In the genomic region with DNA sequence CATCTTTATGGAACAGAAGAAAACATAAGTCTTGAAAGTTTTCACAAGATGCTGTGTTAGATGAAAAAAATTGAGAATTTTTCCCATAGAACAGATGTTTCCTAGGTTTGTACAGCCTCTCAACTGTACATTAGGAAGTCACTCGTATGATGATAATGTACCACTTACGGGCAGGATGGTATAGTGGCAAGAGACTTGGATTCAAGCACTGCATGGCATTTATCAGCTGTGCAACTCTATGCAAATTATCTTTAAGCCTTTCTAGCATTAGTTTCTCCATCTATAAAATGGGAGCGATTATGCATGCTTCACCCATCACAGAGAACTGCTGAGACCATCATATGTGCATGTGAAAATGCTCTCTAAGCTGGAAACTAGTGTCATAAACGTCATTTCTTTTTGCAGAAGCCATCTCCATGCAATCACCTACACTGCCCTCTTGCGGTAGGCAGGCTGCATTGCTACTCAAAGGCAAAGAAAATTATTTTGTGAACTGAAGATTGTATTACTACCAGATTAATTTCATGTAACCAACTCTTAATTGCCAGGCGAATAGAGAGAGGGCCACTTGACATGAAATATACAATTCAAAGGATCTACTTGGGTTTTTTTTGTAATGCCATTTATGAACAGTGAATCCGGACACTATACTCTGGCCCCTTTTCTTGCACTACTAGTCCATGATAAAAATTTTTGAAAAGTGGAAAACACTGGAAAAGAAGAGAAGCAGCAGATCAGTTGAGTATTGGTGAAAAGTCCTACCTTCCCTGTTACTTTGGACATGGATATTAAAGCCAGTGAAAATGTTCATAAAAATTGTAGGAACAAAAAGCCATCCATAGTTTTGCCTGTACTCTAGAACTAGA, we compare ENCODE assay signal across 7 cellular contexts.
DNase-seq lines count a peak whose midpoint lies in the region; ATAC-seq, FAIRE-seq and TF ChIP-seq lines count a peak whose summit lies in the region.

No MANE protein-coding gene starts in this region.

- H2AFZ ChIP-seq in SU-DHL-6 (ENCODE audit: low read depth, low read length, severe bottlenecking) (no peak overlapping the region), K562 (ENCODE audit: low read depth, low read length) (no peak overlapping the region)

- 2% methylated on average over 7 of the region's 7 CpGs for WGBS in K562 (ENCODE audit: insufficient coverage, low coverage, missing lambda C conversion rate)

- TF ChIP-seq CTCF in SU-DHL-6 (IDR thresholded peaks at IDR 0.05; ENCODE audit: insufficient read depth, low read length, poor library complexity, severe bottlenecking) (peak; percentile 100), K562 (IDR thresholded peaks at IDR 0.05 in 2 of 3, conservative IDR thresholded peaks at IDR 0.05 in 1 of 3; ENCODE audit: insufficient read depth in 2 of 3, low read depth in 1 of 3, low read length in 3 of 3) (peak; percentile 72 to 92 (median 89))

- POLR2A ChIA-PET in K562 (lab: Yijun Ruan, JAX) = no interaction called here

- no peaks in the 10 kb centered on the region for H3K9me1 ChIP-seq in K562 (ENCODE audit: control insufficient read depth, insufficient read depth, low read length)

- H3K36me3 ChIP-seq in SU-DHL-6 (ENCODE audit: low read length) (no peaks in the 10 kb centered on the region), K562 (ENCODE audit: control insufficient read depth, insufficient read depth, low read length) (no peaks in the 10 kb centered on the region)

- H3F3A ChIP-seq in SU-DHL-6 (ENCODE audit: insufficient read depth) = no peaks in the 10 kb centered on the region

- CTCF ChIA-PET in K562 (lab: Yijun Ruan, JAX; ENCODE audit: low intra/inter-chr PET ratio) = interaction anchor here (1.1 kb wide), 1 partner anchor 17 kb away, joined by 3 read pairs; no protein-coding TSS in a partner anchor

- peak; percentile 39 to 63; a peak in 3 of 4 replicates for TF ChIP-seq RAD21 in K562 (CRISPR knock-in tag; conservative IDR thresholded peaks at IDR 0.05 in 1 of 2, IDR thresholded peaks at IDR 0.05 in 1 of 2)

- H3K9ac ChIP-seq in SU-DHL-6 (ENCODE audit: low read length) (no peak overlapping the region), K562 (ENCODE audit: insufficient read depth in 1 of 2, low read depth in 2 of 2, low read length in 2 of 2) (no peak overlapping the region)

- H3K27ac ChIP-seq in SU-DHL-6 (ENCODE audit: low read depth, low read length) = no peak overlapping the region
- no peak overlapping the region for H3K27ac ChIP-seq in K562 (ENCODE audit: extremely low read depth, low read depth, low read length)

- no peaks in the 10 kb centered on the region for H3K4me1 ChIP-seq in K562 (replicated peaks in 1 of 2; ENCODE audit: control insufficient read depth in 2 of 2, insufficient read depth in 2 of 2, low read length in 2 of 2)

- BruUV-seq in K562 (replicated peaks; lab: Mats Ljungman, UMichigan) = no TSS peak

- H3K9me3 ChIP-seq in SU-DHL-6 (ENCODE audit: insufficient read depth, low read length) (no peaks in the 10 kb centered on the region), K562 (replicated peaks; ENCODE audit: control insufficient read depth, insufficient read depth, low read depth, low read length) (no peaks in the 10 kb centered on the region)

- H3K4me2 ChIP-seq in SU-DHL-6 (ENCODE audit: low read depth, low read length, poor library complexity, severe bottlenecking) (no peak overlapping the region), K562 (ENCODE audit: insufficient read depth, low read length) (no peak overlapping the region)

- intact Hi-C loops in K562 (cut with micrococcal nuclease) = loop anchor here (2.0 kb wide), 1 partner anchor 15 kb away; no protein-coding TSS in a partner anchor

- TF ChIP-seq EP300 in K562 (IDR thresholded peaks at IDR 0.05; ENCODE audit: low read length) = no peak

- in situ Hi-C loops in K562 (cut with MboI) = no loop called here

- FAIRE-seq in K562 (lab: Jason Lieb, UNC) = peak; percentile 92

- H3K4me3 ChIP-seq in SU-DHL-6 (ENCODE audit: insufficient read depth, low read length, poor library complexity, severe bottlenecking) (no peak overlapping the region), K562 (no peak overlapping the region)

- H3K27me3 ChIP-seq in SU-DHL-6 (ENCODE audit: low read length) (no peaks in the 10 kb centered on the region), K562 (ENCODE audit: control insufficient read depth in 2 of 2, insufficient read depth in 2 of 2, low read length in 2 of 2) (peaks cover 6 to 22% of the 10 kb centered on the region in 2 experiments; a peak in 3 of 5 replicates)

- no peak; the same call in 2 of the 3 replicates for ATAC-seq in K562
- ATAC-seq in GM21367 (IDR thresholded peaks at IDR 0.05; ENCODE audit: unreplicated experiment) = no peak

- H4K20me1 ChIP-seq in SU-DHL-6 (ENCODE audit: low read depth, low read length) (no peaks in the 10 kb centered on the region), K562 (replicated peaks; ENCODE audit: control insufficient read depth, insufficient read depth, low read length) (no peaks in the 10 kb centered on the region)

- H3K79me2 ChIP-seq in SU-DHL-6 (ENCODE audit: insufficient read depth, low read length) (no peaks in the 10 kb centered on the region), K562 (ENCODE audit: control insufficient read depth, insufficient read depth, low read length) (no peaks in the 10 kb centered on the region)

- DNase-seq in GDM1 (lab: John Stamatoyannopoulos, UW) (peak; percentile 31), LHCN-M2 (ENCODE audit: low read depth) (peak; percentile 63), K562 (ENCODE audit: extremely low read depth in 1 of 4, low spot score in 3 of 4) (peak; percentile 39 to 56 (median 42)), kidney tubule cell (ENCODE audit: low spot score) (peak; percentile 55)
- peak; percentile 33 for DNase-seq in stimulated activated CD8-positive, alpha-beta memory T cell treated with anti-CD3 and anti-CD28 coated beads, Interleukin-12 subunit alpha, Interleukin-12 subunit beta, amount 100 ng/mL, for 1 hour (ENCODE audit: low read depth)

- TF ChIP-seq POLR2A in K562 (conservative IDR thresholded peaks at IDR 0.05) = no peak

- no peaks in the 10 kb centered on the region for H3K9me2 ChIP-seq in SU-DHL-6 (replicated peaks; ENCODE audit: insufficient read depth, low read length)

TF ChIP-seq in K562, 482 proteins besides CTCF, POLR2A, EP300 and RAD21 (continues in another document):
- no peak for TF ChIP-seq TBP (optimal IDR thresholded peaks at IDR 0.05; ENCODE audit: low read depth, low read length)
- TF ChIP-seq, protein P1, sequence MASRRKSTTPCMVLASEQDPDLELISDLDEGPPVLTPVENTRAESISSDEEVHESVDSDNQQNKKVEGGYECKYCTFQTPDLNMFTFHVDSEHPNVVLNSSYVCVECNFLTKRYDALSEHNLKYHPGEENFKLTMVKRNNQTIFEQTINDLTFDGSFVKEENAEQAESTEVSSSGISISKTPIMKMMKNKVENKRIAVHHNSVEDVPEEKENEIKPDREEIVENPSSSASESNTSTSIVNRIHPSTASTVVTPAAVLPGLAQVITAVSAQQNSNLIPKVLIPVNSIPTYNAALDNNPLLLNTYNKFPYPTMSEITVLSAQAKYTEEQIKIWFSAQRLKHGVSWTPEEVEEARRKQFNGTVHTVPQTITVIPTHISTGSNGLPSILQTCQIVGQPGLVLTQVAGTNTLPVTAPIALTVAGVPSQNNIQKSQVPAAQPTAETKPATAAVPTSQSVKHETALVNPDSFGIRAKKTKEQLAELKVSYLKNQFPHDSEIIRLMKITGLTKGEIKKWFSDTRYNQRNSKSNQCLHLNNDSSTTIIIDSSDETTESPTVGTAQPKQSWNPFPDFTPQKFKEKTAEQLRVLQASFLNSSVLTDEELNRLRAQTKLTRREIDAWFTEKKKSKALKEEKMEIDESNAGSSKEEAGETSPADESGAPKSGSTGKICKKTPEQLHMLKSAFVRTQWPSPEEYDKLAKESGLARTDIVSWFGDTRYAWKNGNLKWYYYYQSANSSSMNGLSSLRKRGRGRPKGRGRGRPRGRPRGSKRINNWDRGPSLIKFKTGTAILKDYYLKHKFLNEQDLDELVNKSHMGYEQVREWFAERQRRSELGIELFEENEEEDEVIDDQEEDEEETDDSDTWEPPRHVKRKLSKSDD (conservative IDR thresholded peaks at IDR 0.05; ENCODE audit: low read length) = no peak
- no peak for TF ChIP-seq ZC3H4 (CRISPR knock-in tag; IDR thresholded peaks at IDR 0.05; ENCODE audit: borderline replicate concordance)
- peak; percentile 59; the same call in 1 of the 2 replicates for TF ChIP-seq ZNF79 (CRISPR knock-in tag; IDR thresholded peaks at IDR 0.05; ENCODE audit: low read depth)
- no peak for TF ChIP-seq PCBP1 (IDR thresholded peaks at IDR 0.05; ENCODE audit: low read depth, low read length, poor library complexity, severe bottlenecking)
- peak; percentile 43; the same call in 1 of the 2 replicates for TF ChIP-seq KLF16 (IDR thresholded peaks at IDR 0.05)
- no peak for TF ChIP-seq MAFK (IDR thresholded peaks at IDR 0.05; ENCODE audit: low read length)
- TF ChIP-seq, protein P2, sequence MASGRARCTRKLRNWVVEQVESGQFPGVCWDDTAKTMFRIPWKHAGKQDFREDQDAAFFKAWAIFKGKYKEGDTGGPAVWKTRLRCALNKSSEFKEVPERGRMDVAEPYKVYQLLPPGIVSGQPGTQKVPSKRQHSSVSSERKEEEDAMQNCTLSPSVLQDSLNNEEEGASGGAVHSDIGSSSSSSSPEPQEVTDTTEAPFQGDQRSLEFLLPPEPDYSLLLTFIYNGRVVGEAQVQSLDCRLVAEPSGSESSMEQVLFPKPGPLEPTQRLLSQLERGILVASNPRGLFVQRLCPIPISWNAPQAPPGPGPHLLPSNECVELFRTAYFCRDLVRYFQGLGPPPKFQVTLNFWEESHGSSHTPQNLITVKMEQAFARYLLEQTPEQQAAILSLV (tag; IDR thresholded peaks at IDR 0.05) = no peak
- no peak for TF ChIP-seq ZNF764 (CRISPR knock-in tag; IDR thresholded peaks at IDR 0.05; ENCODE audit: low read depth)
- no peak for TF ChIP-seq SMAD2 (IDR thresholded peaks at IDR 0.05; ENCODE audit: low read depth, low read length)
- no peak for TF ChIP-seq SETDB1 (IDR thresholded peaks at IDR 0.05; ENCODE audit: low read length)
- no peak for TF ChIP-seq GTF2F1 (IDR thresholded peaks at IDR 0.05; ENCODE audit: low read depth, low read length)
- no peak for TF ChIP-seq SP2 (IDR thresholded peaks at IDR 0.05; ENCODE audit: extremely low read depth, low read depth, low read length, poor library complexity, severe bottlenecking)
- TF ChIP-seq ZFP36 (IDR thresholded peaks at IDR 0.05; ENCODE audit: low read depth, low read length, partially characterized antibody) = peak; percentile 17
- peak; percentile 22; the same call in 1 of the 2 replicates for TF ChIP-seq CREM (IDR thresholded peaks at IDR 0.05; ENCODE audit: low read depth)
- TF ChIP-seq ZFPM2 (CRISPR knock-in tag; IDR thresholded peaks at IDR 0.05) = no peak
- peak; percentile 51; the same call in 1 of the 2 replicates for TF ChIP-seq SMC3 (conservative IDR thresholded peaks at IDR 0.05; ENCODE audit: insufficient read depth, low read depth, low read length)
